1 cellular context compared by ENCODE assay signal in the genomic region with DNA sequence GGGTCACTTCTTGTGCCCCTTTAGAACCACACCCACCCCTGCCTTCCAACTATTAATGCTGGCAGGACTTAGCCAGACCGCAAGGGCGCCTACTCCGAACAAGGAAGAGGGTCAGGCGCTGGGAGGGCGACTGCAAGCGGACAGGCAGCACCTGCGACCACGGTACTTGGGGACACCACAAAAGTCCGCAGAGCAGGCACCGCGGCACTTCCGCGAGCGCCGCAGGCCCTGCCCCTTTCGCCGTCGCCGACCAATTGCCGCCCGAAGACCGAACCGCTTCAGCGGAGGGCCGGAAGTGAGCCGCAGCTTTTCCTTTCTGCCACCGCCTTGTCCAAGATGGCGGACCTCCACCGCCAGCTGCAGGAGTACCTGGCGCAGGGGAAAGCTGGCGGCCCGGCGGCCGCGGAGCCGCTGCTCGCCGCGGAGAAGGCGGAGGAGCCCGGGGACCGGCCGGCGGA.
TF ChIP-seq lines count a peak whose summit lies in the region.

A gene with protein sequence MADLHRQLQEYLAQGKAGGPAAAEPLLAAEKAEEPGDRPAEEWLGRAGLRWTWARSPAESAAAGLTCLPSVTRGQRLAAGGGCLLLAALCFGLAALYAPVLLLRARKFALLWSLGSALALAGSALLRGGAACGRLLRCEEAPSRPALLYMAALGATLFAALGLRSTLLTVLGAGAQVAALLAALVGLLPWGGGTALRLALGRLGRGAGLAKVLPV (plus strand): TSS at position 305 of the 458 bp plus-strand sequence. CDS start 32 bp downstream, at position 337.

TF ChIP-seq in HCT116, 20 proteins besides CTCF, POLR2A, EP300 and RAD21 (continued from another document):
- TF ChIP-seq ELF1 (IDR thresholded peaks at IDR 0.05; ENCODE audit: borderline replicate concordance, low read depth) (peak; percentile 87; the same call in 1 of the 2 replicates), EZH2phosphoT487 (IDR thresholded peaks at IDR 0.05; ENCODE audit: borderline replicate concordance) (no peak), TCF7L2 (IDR thresholded peaks at IDR 0.05; ENCODE audit: borderline replicate concordance, extremely low read depth, insufficient read depth, insufficient read length) (peak; percentile 12), JUND (IDR thresholded peaks at IDR 0.05) (no peak), SRF (IDR thresholded peaks at IDR 0.05; ENCODE audit: low read depth) (no peak), SIN3A (IDR thresholded peaks at IDR 0.05; ENCODE audit: low read depth) (peak; percentile 51)
- TF ChIP-seq, protein P1, sequence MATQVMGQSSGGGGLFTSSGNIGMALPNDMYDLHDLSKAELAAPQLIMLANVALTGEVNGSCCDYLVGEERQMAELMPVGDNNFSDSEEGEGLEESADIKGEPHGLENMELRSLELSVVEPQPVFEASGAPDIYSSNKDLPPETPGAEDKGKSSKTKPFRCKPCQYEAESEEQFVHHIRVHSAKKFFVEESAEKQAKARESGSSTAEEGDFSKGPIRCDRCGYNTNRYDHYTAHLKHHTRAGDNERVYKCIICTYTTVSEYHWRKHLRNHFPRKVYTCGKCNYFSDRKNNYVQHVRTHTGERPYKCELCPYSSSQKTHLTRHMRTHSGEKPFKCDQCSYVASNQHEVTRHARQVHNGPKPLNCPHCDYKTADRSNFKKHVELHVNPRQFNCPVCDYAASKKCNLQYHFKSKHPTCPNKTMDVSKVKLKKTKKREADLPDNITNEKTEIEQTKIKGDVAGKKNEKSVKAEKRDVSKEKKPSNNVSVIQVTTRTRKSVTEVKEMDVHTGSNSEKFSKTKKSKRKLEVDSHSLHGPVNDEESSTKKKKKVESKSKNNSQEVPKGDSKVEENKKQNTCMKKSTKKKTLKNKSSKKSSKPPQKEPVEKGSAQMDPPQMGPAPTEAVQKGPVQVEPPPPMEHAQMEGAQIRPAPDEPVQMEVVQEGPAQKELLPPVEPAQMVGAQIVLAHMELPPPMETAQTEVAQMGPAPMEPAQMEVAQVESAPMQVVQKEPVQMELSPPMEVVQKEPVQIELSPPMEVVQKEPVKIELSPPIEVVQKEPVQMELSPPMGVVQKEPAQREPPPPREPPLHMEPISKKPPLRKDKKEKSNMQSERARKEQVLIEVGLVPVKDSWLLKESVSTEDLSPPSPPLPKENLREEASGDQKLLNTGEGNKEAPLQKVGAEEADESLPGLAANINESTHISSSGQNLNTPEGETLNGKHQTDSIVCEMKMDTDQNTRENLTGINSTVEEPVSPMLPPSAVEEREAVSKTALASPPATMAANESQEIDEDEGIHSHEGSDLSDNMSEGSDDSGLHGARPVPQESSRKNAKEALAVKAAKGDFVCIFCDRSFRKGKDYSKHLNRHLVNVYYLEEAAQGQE (IDR thresholded peaks at IDR 0.05; ENCODE audit: low read depth) = no peak
- TF ChIP-seq, protein P2, sequence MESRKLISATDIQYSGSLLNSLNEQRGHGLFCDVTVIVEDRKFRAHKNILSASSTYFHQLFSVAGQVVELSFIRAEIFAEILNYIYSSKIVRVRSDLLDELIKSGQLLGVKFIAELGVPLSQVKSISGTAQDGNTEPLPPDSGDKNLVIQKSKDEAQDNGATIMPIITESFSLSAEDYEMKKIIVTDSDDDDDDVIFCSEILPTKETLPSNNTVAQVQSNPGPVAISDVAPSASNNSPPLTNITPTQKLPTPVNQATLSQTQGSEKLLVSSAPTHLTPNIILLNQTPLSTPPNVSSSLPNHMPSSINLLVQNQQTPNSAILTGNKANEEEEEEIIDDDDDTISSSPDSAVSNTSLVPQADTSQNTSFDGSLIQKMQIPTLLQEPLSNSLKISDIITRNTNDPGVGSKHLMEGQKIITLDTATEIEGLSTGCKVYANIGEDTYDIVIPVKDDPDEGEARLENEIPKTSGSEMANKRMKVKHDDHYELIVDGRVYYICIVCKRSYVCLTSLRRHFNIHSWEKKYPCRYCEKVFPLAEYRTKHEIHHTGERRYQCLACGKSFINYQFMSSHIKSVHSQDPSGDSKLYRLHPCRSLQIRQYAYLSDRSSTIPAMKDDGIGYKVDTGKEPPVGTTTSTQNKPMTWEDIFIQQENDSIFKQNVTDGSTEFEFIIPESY (IDR thresholded peaks at IDR 0.05; ENCODE audit: extremely low read depth, insufficient replicate concordance, low read length) = peak; percentile 40
